In genomic region chr5:31186672-31187267, GRCh38 we compare ENCODE assay signal across 9 cellular contexts. TPM values are rescaled to one million over a fixed set of nuclear protein-coding genes. Genes with fewer than 3 reads are reported as not detected.
DNase-seq lines count a peak whose midpoint lies in the region; ATAC-seq, FAIRE-seq and TF ChIP-seq lines count a peak whose summit lies in the region.
"Had no signal": no experiment of that assay in that cellular context is flagged by ENCODE, and none has a peak within 500 bp of the region (broad histone marks: within the 10 kb centered on the region; RNA-seq: fewer than 3 reads in every experiment).

No MANE protein-coding gene starts in this region.

- H3K79me2 ChIP-seq in OCI-LY3 (ENCODE audit: low read length): no peaks in the 10 kb centered on the region

- no peak for FAIRE-seq in GM12892 (lab: Jason Lieb, UNC)

- H3K9me3 ChIP-seq in OCI-LY3 (ENCODE audit: insufficient read depth, low read length) (no peaks in the 10 kb centered on the region), psoas muscle (no peaks in the 10 kb centered on the region)
- H3K9me3 ChIP-seq: SJSA1 had no signal

- H3K4me3 ChIP-seq in OCI-LY3 (ENCODE audit: low read length) (no peak overlapping the region), epithelial cell of esophagus (ENCODE audit: low read length) (no peak overlapping the region), psoas muscle (no peak overlapping the region)
- H3K4me3 ChIP-seq: SJSA1 had no signal

- no peak overlapping the region for H3K9ac ChIP-seq in OCI-LY3 (ENCODE audit: low read length)

- H3K4me1 ChIP-seq in OCI-LY3 (ENCODE audit: low read length) (no peaks in the 10 kb centered on the region), psoas muscle (no peaks in the 10 kb centered on the region)
- H3K4me1 ChIP-seq: SJSA1 had no signal

- H2AFZ ChIP-seq in OCI-LY3 (ENCODE audit: low read depth, low read length): no peak overlapping the region

- H3K27ac ChIP-seq in OCI-LY3 (ENCODE audit: low read length) (no peak overlapping the region), psoas muscle (no peak overlapping the region)
- H3K27ac ChIP-seq: SJSA1 had no signal

- H3K4me2 ChIP-seq in OCI-LY3 (ENCODE audit: low read length): no peak overlapping the region

- WGBS in psoas muscle, 3 donors: 16 to 24% (median 19%) methylated on average over 5 of the region's 5 CpGs

- intact Hi-C loops in psoas muscle (cut with DNase I): no loop called here

- no peak for TF ChIP-seq POLR2A in GM12892 (IDR thresholded peaks at IDR 0.05; ENCODE audit: low read depth, low read length)

- TF ChIP-seq CTCF in OCI-LY3 (IDR thresholded peaks at IDR 0.05; ENCODE audit: low read depth, low read length) (peak; percentile 64), epithelial cell of esophagus (IDR thresholded peaks at IDR 0.05; ENCODE audit: insufficient read depth, low read depth, low read length, missing control alignments) (peak; percentile 80), psoas muscle (IDR thresholded peaks at IDR 0.05) (peak; percentile 54)

- H3K27me3 ChIP-seq in OCI-LY3 (ENCODE audit: low read depth, low read length) (no peaks in the 10 kb centered on the region), psoas muscle (ENCODE audit: insufficient read depth in 3 of 3, low read length in 2 of 3) (peaks cover 0 to 3% (median 0%) of the 10 kb centered on the region in 3 donors)
- H3K27me3 ChIP-seq: SJSA1 had no signal

- H3K36me3 ChIP-seq in OCI-LY3 (replicated peaks; ENCODE audit: low read depth, low read length) (no peaks in the 10 kb centered on the region), psoas muscle (ENCODE audit: insufficient read depth in 1 of 2, low read depth in 1 of 2) (no peaks in the 10 kb centered on the region)
- H3K36me3 ChIP-seq: SJSA1 had no signal

- H4K20me1 ChIP-seq in OCI-LY3 (ENCODE audit: insufficient read depth, low read length): no peaks in the 10 kb centered on the region

- DNase-seq in DMS153 treated with DMSO at 0.1 percent for 48 hours (lab: John Stamatoyannopoulos, UW; ENCODE audit: unreplicated experiment): peak; percentile 32
- peak; percentile 56 for DNase-seq in epithelial cell of esophagus (ENCODE audit: low read depth)
- no peak for DNase-seq in psoas muscle
- DNase-seq in NK-92 treated with Interleukin-12 subunit alpha and Interleukin-12 subunit beta, amount 100 ng/mL, for 24 hours (lab: John Stamatoyannopoulos, UW): no peak
- DNase-seq in GM12892 (ENCODE audit: insufficient read length): no peak

- ATAC-seq in HG03175 (IDR thresholded peaks at IDR 0.05; ENCODE audit: unreplicated experiment) (peak; percentile 56), psoas muscle (no peak), HG02840 (IDR thresholded peaks at IDR 0.05; ENCODE audit: low FRiP score, unreplicated experiment) (no peak)

RNA-seq across cellular contexts. Expression of gene CDH6, which starts 6.7 kb away (rescaled TPM):
- total RNA-seq in psoas muscle: 1 to 10 TPM in 2 of 4 donors, under 1 TPM in 2; 0.74 to 3.4 (median 1.3) TPM
- under 1 TPM; 0.30 to 0.77 (median 0.47) TPM for polyA plus RNA-seq in psoas muscle
- not detected for polyA plus RNA-seq in GM12892 (2012; ENCODE audit: missing spikeins)

Comparison
In these comparisons a context has a peak if more than half of its experiments do, and no peak if none do; other contexts are left out.
1. DNase-seq: peak in DMS153 treated with DMSO at 0.1 percent for 48 hours (single experiment) and epithelial cell of esophagus (single experiment); none in psoas muscle (0 of 2), NK-92 treated with Interleukin-12 subunit alpha and Interleukin-12 subunit beta, amount 100 ng/mL, for 24 hours (single experiment) and GM12892 (single experiment).
2. Peak in every context shown above with its lines, with median percentiles within 50 percentile points of each other: CTCF ChIP-seq.